21 cellular contexts compared by ENCODE assay signal in the genomic region with DNA sequence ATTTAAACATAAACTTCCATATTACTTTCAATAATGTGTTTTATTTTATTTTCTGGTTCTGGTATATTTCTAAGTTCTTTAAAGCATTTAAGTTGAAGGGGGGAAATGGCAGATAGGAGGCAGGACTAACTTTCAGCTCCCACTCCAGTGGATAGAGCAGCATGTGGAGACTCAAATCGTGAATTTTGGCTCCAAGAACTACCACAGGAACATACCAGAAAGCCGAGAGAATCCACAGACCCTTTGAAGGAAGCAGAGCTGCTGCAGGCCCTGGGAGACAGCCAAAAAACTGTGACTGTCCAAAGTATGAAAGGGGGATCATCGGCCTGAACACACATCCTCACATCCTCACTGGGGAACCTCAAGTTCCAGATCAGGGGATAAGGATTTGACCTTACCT.
"Had no signal": no experiment of that assay in that cellular context is flagged by ENCODE, and none has a peak within 500 bp of the region (broad histone marks: within the 10 kb centered on the region; RNA-seq: fewer than 3 reads in every experiment).

No MANE protein-coding gene starts in this region.

- H3K4me2 ChIP-seq: neural progenitor cell had no signal

- ATAC-seq: activated CD8-positive, alpha-beta T cell treated with anti-CD3 and anti-CD28 coated beads for 36 hours; effector memory CD8-positive, alpha-beta T cell; left lung; naive thymus-derived CD4-positive, alpha-beta T cell; upper lobe of right lung had no signal

- H3K9me3 ChIP-seq: prostate gland, right atrium auricular region, testis, upper lobe of right lung had no signal

- H3K27ac ChIP-seq: left lung, neural progenitor cell, prostate gland, right atrium auricular region, skin epidermis, testis, upper lobe of right lung had no signal

- H3K27me3 ChIP-seq: left lung, neural progenitor cell, right atrium auricular region, testis, upper lobe of right lung had no signal

- H3K36me3 ChIP-seq: left lung, neural progenitor cell, prostate gland, right atrium auricular region, upper lobe of right lung had no signal

- H3K4me3 ChIP-seq: left lung, neural progenitor cell, prostate gland, right atrium auricular region, skin epidermis, testis, upper lobe of right lung had no signal

- H3K4me1 ChIP-seq: left lung, neural progenitor cell, prostate gland, right atrium auricular region, testis, upper lobe of right lung had no signal

- H3K9ac ChIP-seq: neural progenitor cell had no signal

- DNase-seq: activated CD4-positive, alpha-beta T cell treated with anti-CD3 and anti-CD28 coated beads, Interleukin-2, amount 10 ng/mL, durations not matched to agents 24 days and 14 days; activated CD8-positive, alpha-beta T cell treated with anti-CD3 and anti-CD28 coated beads for 36 hours; activated naive CD4-positive, alpha-beta T cell treated with Interleukin-2 at 50 U/mL for 16 hours; activated naive CD8-positive, alpha-beta T cell treated with anti-CD3 and anti-CD28 coated beads, Interleukin-2, amount 10 ng/mL, durations not matched to agents 7 days and 5 days; activated T-cell treated with anti-CD3 and anti-CD28 coated beads, Interleukin-2, amount 50 U/mL, for 24 hours; effector memory CD8-positive, alpha-beta T cell; foreskin melanocyte; hypothalamus; kidney; left lung; naive thymus-derived CD4-positive, alpha-beta T cell; stimulated activated CD4-positive, alpha-beta T cell treated with anti-CD3 and anti-CD28 coated beads, Interleukin-15, amount 100 ng/mL, for 24 hours; stimulated activated CD4-positive, alpha-beta T cell treated with anti-CD3 and anti-CD28 coated beads, Interleukin-2, amount 100 ng/mL, for 48 hours; T-helper 1 cell; T-helper 9 cell; testis; upper lobe of right lung had no signal
